In genomic region chr12:122870867-122871664, GRCh38 we compare ENCODE assay signal across 8 cellular contexts. TPM values are rescaled to one million over a fixed set of nuclear protein-coding genes. Genes with fewer than 3 reads are reported as not detected.
DNase-seq lines count a peak whose midpoint lies in the region; ATAC-seq, FAIRE-seq and TF ChIP-seq lines count a peak whose summit lies in the region.

No MANE protein-coding gene starts in this region.

- H3K4me2 ChIP-seq in HepG2 (ENCODE audit: low read depth, low read length) (no peak overlapping the region), PC-9 (no peak overlapping the region)

- intact Hi-C loops in HepG2 (cut with micrococcal nuclease; ENCODE audit: unreplicated experiment) (no loop called here), aorta (cut with DNase I) (no loop called here), PC-9 (cut with micrococcal nuclease; ENCODE audit: unreplicated experiment) (no loop called here)

- H3K9me3 ChIP-seq in liver (ENCODE audit: control insufficient read depth in 4 of 4, low read length in 3 of 4) (no peaks in the 10 kb centered on the region), HepG2 (ENCODE audit: low read length) (no peaks in the 10 kb centered on the region), mononuclear cell (ENCODE audit: low read depth, low read length) (no peaks in the 10 kb centered on the region), aorta (ENCODE audit: control insufficient read depth, low read length) (no peaks in the 10 kb centered on the region), PC-9 (ENCODE audit: insufficient read depth, low read depth) (no peaks in the 10 kb centered on the region)

- H3K27ac ChIP-seq in liver (ENCODE audit: low read depth in 1 of 2, low read length in 2 of 2) (peak overlapping the region; percentile 24 to 71), HepG2 (ENCODE audit: extremely low read length, insufficient read depth, low read length) (no peak overlapping the region), aorta (ENCODE audit: low read depth in 1 of 2, low read length in 2 of 2) (peak overlapping the region in 1 of 2 donors; percentile 1), PC-9 (no peak overlapping the region)

- TF ChIP-seq RAD21 in liver (IDR thresholded peaks at IDR 0.05): no peak
- no peak for TF ChIP-seq RAD21 in HepG2 (CRISPR knock-in tag; IDR thresholded peaks at IDR 0.05)

- FAIRE-seq in HepG2 (lab: Jason Lieb, UNC): no peak

- TF ChIP-seq CTCF in liver (IDR thresholded peaks at IDR 0.05; ENCODE audit: low read depth, low read length, missing input control) (no peak), HepG2 (CRISPR knock-in tag; IDR thresholded peaks at IDR 0.05) (no peak), PC-9 (conservative IDR thresholded peaks at IDR 0.05) (no peak)

- WGBS in liver: 40% methylated on average over 15 of the region's 15 CpGs
- 82% methylated on average over 15 of the region's 15 CpGs for whole genome bisulfite sequencing in HepG2 (ENCODE audit: low lambda C conversion rate)
- 21 to 22% methylated on average over 15 of the region's 15 CpGs for WGBS in aorta, 2 donors

- no peak for ATAC-seq in HepG2
- no peak for ATAC-seq in aorta (ENCODE audit: low FRiP score)
- ATAC-seq in GM19035 (IDR thresholded peaks at IDR 0.05; ENCODE audit: unreplicated experiment): no peak

- BruUV-seq in HepG2 (replicated peaks; lab: Mats Ljungman, UMichigan) (no TSS peak), PC-9 (replicated peaks; lab: Mats Ljungman, UMichigan) (no TSS peak)

- H3K9me2 ChIP-seq in PC-9 (ENCODE audit: insufficient read depth): no peaks in the 10 kb centered on the region

- POLR2A ChIA-PET in HepG2 (lab: Yijun Ruan, JAX): no interaction called here
- POLR2A ChIA-PET in PC-9 (lab: Charles Lee; ENCODE audit: unreplicated experiment): no interaction called here

- no peak overlapping the region for H2AFZ ChIP-seq in HepG2 (ENCODE audit: low read length)
- no peak overlapping the region for H2AFZ ChIP-seq in PC-9

- TF ChIP-seq EP300 in HepG2 (IDR thresholded peaks at IDR 0.05; ENCODE audit: low read depth in 2 of 2, low read length in 2 of 2): no peak
- TF ChIP-seq EP300 in HepG2 (CRISPR knock-in tag; IDR thresholded peaks at IDR 0.05; ENCODE audit: borderline replicate concordance): no peak

- no peaks in the 10 kb centered on the region for H4K20me1 ChIP-seq in HepG2 (ENCODE audit: insufficient read depth, low read length)
- peaks cover 49% of the 10 kb centered on the region for H4K20me1 ChIP-seq in PC-9 (ENCODE audit: insufficient read depth)

- H3F3A ChIP-seq in PC-9 (ENCODE audit: insufficient read depth, low read depth): peaks cover 31% of the 10 kb centered on the region; the same call in 1 of the 2 replicates

- TF ChIP-seq POLR2A in HepG2 (IDR thresholded peaks at IDR 0.05; ENCODE audit: insufficient read depth in 1 of 2, low read depth in 2 of 2, low read length in 2 of 2): no peak

- H3K4me3 ChIP-seq in liver (ENCODE audit: low read depth in 1 of 3, low read length in 3 of 3) (no peak overlapping the region), HepG2 (replicated peaks in 1 of 3; ENCODE audit: insufficient read depth in 1 of 3, low read depth in 2 of 3, low read length in 3 of 3) (no peak overlapping the region), mononuclear cell (ENCODE audit: low read length) (peak overlapping the region; percentile 36), aorta (ENCODE audit: low read length in 2 of 2) (no peak overlapping the region), PC-9 (no peak overlapping the region)

- CTCF ChIA-PET in HepG2 (lab: Yijun Ruan, JAX; ENCODE audit: low intra/inter-chr PET ratio, low total read pairs) (no interaction called here), PC-9 (lab: Charles Lee) (interaction anchor here (1.2 kb wide), 1 partner anchor 19 kb away, joined by 4 read pairs; no protein-coding TSS in a partner anchor)

- H3K9ac ChIP-seq in liver (ENCODE audit: low read depth in 1 of 2, low read length in 2 of 2) (peak overlapping the region in 1 of 2 donors; percentile 75), HepG2 (ENCODE audit: insufficient read depth, low read depth, low read length) (no peak overlapping the region)

- H3K4me1 ChIP-seq in liver (ENCODE audit: control insufficient read depth in 4 of 4, insufficient read depth in 4 of 4, low read length in 3 of 4): peaks cover 18 to 78% (median 69%) of the 10 kb centered on the region in 4 donors
- H3K4me1 ChIP-seq in HepG2 (ENCODE audit: insufficient read depth, low read length): peaks cover 23% of the 10 kb centered on the region
- H3K4me1 ChIP-seq in mononuclear cell (ENCODE audit: insufficient read depth, low read length): peaks cover 77% of the 10 kb centered on the region
- H3K4me1 ChIP-seq in aorta (ENCODE audit: control insufficient read depth in 1 of 2, insufficient read depth in 2 of 2, low read length in 2 of 2): no peaks in the 10 kb centered on the region
- no peaks in the 10 kb centered on the region for H3K4me1 ChIP-seq in PC-9 (replicated peaks; ENCODE audit: insufficient read depth)

- H3K27me3 ChIP-seq in liver (ENCODE audit: control insufficient read depth in 4 of 4, insufficient read depth in 4 of 4, low read length in 3 of 4) (no peaks in the 10 kb centered on the region), HepG2 (ENCODE audit: control insufficient read depth in 1 of 2, insufficient read depth in 2 of 2, low read length in 2 of 2) (no peaks in the 10 kb centered on the region), mononuclear cell (ENCODE audit: insufficient read depth, low read length) (no peaks in the 10 kb centered on the region), aorta (ENCODE audit: control insufficient read depth in 1 of 2, insufficient read depth in 2 of 2, low read length in 1 of 2) (no peaks in the 10 kb centered on the region), PC-9 (ENCODE audit: insufficient read depth, low read depth) (no peaks in the 10 kb centered on the region)

- DNase-seq in HepG2 (ENCODE audit: low spot score) (no peak), cerebellar cortex (ENCODE audit: low spot score) (peak; percentile 64), aorta (peak; percentile 65 to 72), NCI-H226 (no peak), PC-9 (no peak)

- in situ Hi-C loops in HepG2 (cut with HindIII; ENCODE audit: extremely low pct_ligation_motif_present, low pct_unique_long_range_greater_than_20kb): loop anchor here (25.0 kb wide), 1 partner anchor 366 kb away; the partner anchor contains the start of genes MPHOSPH9 and MTRFR

- H3K79me2 ChIP-seq in HepG2 (ENCODE audit: insufficient read depth, low read length): peaks cover 17% of the 10 kb centered on the region
- peaks cover 54% of the 10 kb centered on the region for H3K79me2 ChIP-seq in PC-9 (ENCODE audit: low read depth)

- peaks cover 0 to 15% (median 4%) of the 10 kb centered on the region in 4 donors for H3K36me3 ChIP-seq in liver (ENCODE audit: control insufficient read depth in 4 of 4, insufficient read depth in 3 of 4, low read depth in 1 of 4, low read length in 3 of 4)
- peaks cover 0 to 9% of the 10 kb centered on the region in 2 experiments; a peak in 3 of 5 replicates for H3K36me3 ChIP-seq in HepG2 (replicated peaks in 1 of 2; ENCODE audit: control insufficient read depth in 1 of 2, insufficient read depth in 2 of 2, low read length in 2 of 2)
- H3K36me3 ChIP-seq in aorta (ENCODE audit: control insufficient read depth in 1 of 2, insufficient read depth in 2 of 2, low read length in 1 of 2): no peaks in the 10 kb centered on the region
- H3K36me3 ChIP-seq in PC-9 (ENCODE audit: low read depth): peaks cover 15% of the 10 kb centered on the region; the same call in 1 of the 2 replicates

RNA-seq across cellular contexts. Expression of gene VPS37B, which starts 24.9 kb away (rescaled TPM):
- 1 to 10 TPM; 4.4 to 6.8 TPM for total RNA-seq in liver
- polyA plus RNA-seq in liver: 1 to 10 TPM; 2.3 to 3.2 TPM
- total RNA-seq in HepG2 (2016; rRNA removed; fragmentation: Illumina TruSeq; extraction: Trizol): 5.3 TPM in 2 replicates
- total RNA-seq in HepG2 (2016; cell fraction: cytosol; rRNA removed; fragmentation: Illumina TruSeq; extraction: Trizol; ENCODE audit: low read depth): 1.5 and 1.6 TPM in 2 replicates
- 4.0 and 5.3 TPM in 2 replicates for total RNA-seq in HepG2 (2016; cell fraction: insoluble cytoplasmic fraction; rRNA removed; fragmentation: Illumina TruSeq; extraction: Trizol)
- 5.1 and 5.2 TPM in 2 replicates for total RNA-seq in HepG2 (2016; cell fraction: membrane; rRNA removed; fragmentation: Illumina TruSeq; extraction: Trizol)
- 3.6 and 4.5 TPM in 2 replicates for total RNA-seq in HepG2 (2016; cell fraction: nucleus; rRNA removed; fragmentation: Illumina TruSeq; extraction: Trizol)
- 4.6 and 4.8 TPM in 2 replicates for polyA plus RNA-seq in HepG2 (2011; rRNA removed)
- 7.4 and 7.7 TPM in 2 replicates for polyA plus RNA-seq in HepG2 (2011; cell fraction: cytosol; rRNA removed)
- polyA plus RNA-seq in HepG2 (2011; cell fraction: nucleus; rRNA removed): 7.8 and 10.1 TPM in 2 replicates
- 4.7 and 5.8 TPM in 2 replicates for polyA plus RNA-seq in HepG2 (2012)
- 1.9 and 2.0 TPM in 2 replicates for polyA plus RNA-seq in HepG2 (2016; cell fraction: cytosol; fragmentation: Illumina TruSeq; extraction: Trizol; ENCODE audit: low read depth)
- polyA plus RNA-seq in HepG2 (2016; cell fraction: insoluble cytoplasmic fraction; fragmentation: Illumina TruSeq; extraction: Trizol; ENCODE audit: low read depth): 6.9 and 8.5 TPM in 2 replicates
- polyA plus RNA-seq in HepG2 (2016; cell fraction: membrane; fragmentation: Illumina TruSeq; extraction: Trizol; ENCODE audit: low read depth): 4.4 and 4.6 TPM in 2 replicates
- 8.1 and 10.3 TPM in 2 replicates for polyA plus RNA-seq in HepG2 (2016; cell fraction: nucleus; fragmentation: Illumina TruSeq; extraction: Trizol; ENCODE audit: insufficient read depth, low read depth)
- 7.0 and 9.7 TPM in 2 replicates for polyA minus RNA-seq in HepG2 (2011; rRNA and poly(A)+ RNA removed; ENCODE audit: low replicate concordance)
- polyA minus RNA-seq in HepG2 (2011; cell fraction: cytosol; rRNA and poly(A)+ RNA removed): 6.2 and 6.3 TPM in 2 replicates
- polyA minus RNA-seq in HepG2 (2011; cell fraction: nucleus; rRNA and poly(A)+ RNA removed): 8.0 and 8.7 TPM in 2 replicates
- 78.3 TPM for total RNA-seq in mononuclear cell
- 10 to 100 TPM; 27.1 to 36.4 TPM for total RNA-seq in aorta
- polyA plus RNA-seq in aorta: 10 to 100 TPM in 1 of 2 donors, 1 to 10 TPM in 1; 7.4 to 17.6 TPM
- 51.4 and 53.5 TPM in 2 replicates for total RNA-seq in PC-9 (2021)

RNA-seq across cellular contexts. Expression of gene HIP1R, which starts 35.8 kb away (rescaled TPM):
- total RNA-seq in liver: 10 to 100 TPM; 18.3 to 52.5 TPM
- 10 to 100 TPM; 12.4 to 15.8 TPM for polyA plus RNA-seq in liver
- 8.2 and 18.4 TPM in 2 replicates for total RNA-seq in HepG2 (2016; rRNA removed; fragmentation: Illumina TruSeq; extraction: Trizol)
- 2.2 and 2.5 TPM in 2 replicates for total RNA-seq in HepG2 (2016; cell fraction: cytosol; rRNA removed; fragmentation: Illumina TruSeq; extraction: Trizol; ENCODE audit: low read depth)
- total RNA-seq in HepG2 (2016; cell fraction: insoluble cytoplasmic fraction; rRNA removed; fragmentation: Illumina TruSeq; extraction: Trizol): 6.5 and 17.6 TPM in 2 replicates
- total RNA-seq in HepG2 (2016; cell fraction: membrane; rRNA removed; fragmentation: Illumina TruSeq; extraction: Trizol): 4.3 and 5.1 TPM in 2 replicates
- 19.5 and 20.1 TPM in 2 replicates for total RNA-seq in HepG2 (2016; cell fraction: nucleus; rRNA removed; fragmentation: Illumina TruSeq; extraction: Trizol)
- 25.5 and 36.0 TPM in 2 replicates for polyA plus RNA-seq in HepG2 (2011; rRNA removed)
- 5.2 and 9.3 TPM in 2 replicates for polyA plus RNA-seq in HepG2 (2011; cell fraction: cytosol; rRNA removed)
- polyA plus RNA-seq in HepG2 (2011; cell fraction: nucleus; rRNA removed): 174 and 222 TPM in 2 replicates
- 10.1 and 13.1 TPM in 2 replicates for polyA plus RNA-seq in HepG2 (2012)
- 0.78 and 1.1 TPM in 2 replicates for polyA plus RNA-seq in HepG2 (2016; cell fraction: cytosol; fragmentation: Illumina TruSeq; extraction: Trizol; ENCODE audit: low read depth)
- 6.1 and 6.5 TPM in 2 replicates for polyA plus RNA-seq in HepG2 (2016; cell fraction: insoluble cytoplasmic fraction; fragmentation: Illumina TruSeq; extraction: Trizol; ENCODE audit: low read depth)
- polyA plus RNA-seq in HepG2 (2016; cell fraction: membrane; fragmentation: Illumina TruSeq; extraction: Trizol; ENCODE audit: low read depth): 2.0 and 2.2 TPM in 2 replicates
- 42.8 and 47.4 TPM in 2 replicates for polyA plus RNA-seq in HepG2 (2016; cell fraction: nucleus; fragmentation: Illumina TruSeq; extraction: Trizol; ENCODE audit: insufficient read depth, low read depth)
- 51.3 and 57.2 TPM in 2 replicates for polyA minus RNA-seq in HepG2 (2011; rRNA and poly(A)+ RNA removed; ENCODE audit: low replicate concordance)
- polyA minus RNA-seq in HepG2 (2011; cell fraction: cytosol; rRNA and poly(A)+ RNA removed): 5.3 and 6.5 TPM in 2 replicates
- polyA minus RNA-seq in HepG2 (2011; cell fraction: nucleus; rRNA and poly(A)+ RNA removed): 28.3 and 30.6 TPM in 2 replicates
- 76.3 TPM for total RNA-seq in mononuclear cell
- 10 to 100 TPM; 25.4 to 26.6 TPM for total RNA-seq in aorta
- 100 to 1,000 TPM in 1 of 2 donors, 10 to 100 TPM in 1; 33.7 to 101 TPM for polyA plus RNA-seq in aorta
- total RNA-seq in PC-9 (2021): 33.1 and 47.4 TPM in 2 replicates

Comparison
In these comparisons a context has a peak if more than half of its experiments do, and no peak if none do; other contexts are left out.
1. H3K27ac ChIP-seq: peak in liver (2 of 2); none in HepG2 (single experiment) and PC-9 (single experiment).
2. DNase-seq: peak in cerebellar cortex (single experiment) and aorta (2 of 2); none in HepG2 (single experiment), NCI-H226 (single experiment) and PC-9 (0 of 2).